In the genomic region with DNA sequence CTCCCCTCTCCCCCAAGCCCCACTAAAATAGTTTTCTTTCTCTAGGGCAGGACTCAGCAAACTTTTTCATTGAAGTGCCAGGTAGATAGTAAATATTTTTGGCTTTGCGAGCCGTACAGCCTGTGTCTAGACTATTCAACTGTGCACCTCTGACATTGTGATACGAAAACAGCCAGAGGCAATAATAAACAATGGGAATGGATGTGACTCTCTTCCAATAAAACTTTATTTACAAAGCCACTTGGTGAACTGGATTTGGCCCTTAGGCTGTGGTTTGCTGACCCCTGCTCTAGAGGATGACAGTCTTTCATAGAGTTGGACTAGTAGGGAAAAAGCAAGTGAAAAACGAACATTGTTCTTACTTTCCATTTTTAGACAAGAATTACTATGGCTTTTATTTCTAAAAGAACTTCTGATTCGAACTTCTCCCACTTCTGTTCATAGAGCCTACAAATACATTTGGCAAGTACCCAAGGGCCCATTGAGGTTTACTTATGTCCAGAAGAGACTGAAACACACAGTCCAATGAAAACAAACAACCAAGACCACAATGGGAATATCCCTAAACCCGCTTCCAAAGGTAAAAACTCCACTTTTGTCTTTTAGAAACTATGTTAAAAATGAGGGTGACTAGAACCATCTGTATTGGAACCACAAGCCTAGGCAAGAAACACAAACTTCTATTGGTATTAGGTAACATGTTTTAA, we compare ENCODE assay signal across 25 cellular contexts. TPM values are rescaled to one million over a fixed set of nuclear protein-coding genes. Genes with fewer than 3 reads are reported as not detected.
DNase-seq lines count a peak whose midpoint lies in the region; ATAC-seq, FAIRE-seq and TF ChIP-seq lines count a peak whose summit lies in the region.
"Had no signal": no experiment of that assay in that cellular context is flagged by ENCODE, and none has a peak within 500 bp of the region (broad histone marks: within the 10 kb centered on the region; RNA-seq: fewer than 3 reads in every experiment).

No MANE protein-coding gene starts in this region.

- intact Hi-C loops in left cardiac atrium (cut with DNase I): no loop called here

- H3K27ac ChIP-seq in cardiac muscle cell (peak overlapping the region; percentile 48), astrocyte (ENCODE audit: low read depth, low read length) (no peak overlapping the region), GM23338 (ENCODE audit: low read depth) (no peak overlapping the region)
- H3K27ac ChIP-seq: C4-2B, SK-N-MC had no signal

- H4K20me1 ChIP-seq in astrocyte (ENCODE audit: insufficient read depth, low read length) (peaks cover 30% of the 10 kb centered on the region), GM23338 (replicated peaks; ENCODE audit: insufficient read depth) (peaks cover 21% of the 10 kb centered on the region)

- ATAC-seq in left cardiac atrium (no peak), GM23338 (no peak), GM21825 (IDR thresholded peaks at IDR 0.05; ENCODE audit: unreplicated experiment) (no peak)
- ATAC-seq in stimulated activated naive B cell treated with anti-CD40 and anti-IgM and Interleukin-4, amounts not matched to agents 10 μg/mL and 1 μg/mL and 100 μg/mL, for 72 hours (replicated peaks): no peak

- H3K4me3 Mint-ChIP-seq in astrocyte (ENCODE audit: unreplicated experiment) (no peak overlapping the region), GM23338 (no peak overlapping the region)
- H3K4me3 Mint-ChIP-seq in stimulated activated naive B cell treated with anti-CD40 and anti-IgM and Interleukin-4, amounts not matched to agents 10 μg/mL and 1 μg/mL and 100 μg/mL, for 72 hours: no peak overlapping the region
- H3K4me3 Mint-ChIP-seq: CD8-positive, alpha-beta memory T cell had no signal

- DNase-seq in cardiac muscle cell (ENCODE audit: low read depth in 1 of 2, low spot score in 1 of 2): no peak
- no peak for DNase-seq in left cardiac atrium
- peak; percentile 85 for DNase-seq in astrocyte (ENCODE audit: low read depth)
- peak; percentile 91 for DNase-seq in fibroblast of peridontal ligament (ENCODE audit: extremely low read depth)
- no peak for DNase-seq in GM23338 (ENCODE audit: low spot score)
- DNase-seq in stimulated activated naive B cell treated with anti-CD40 and anti-IgM and Interleukin-4, amounts not matched to agents 10 μg/mL and 1 μg/mL and 100 μg/mL, for 72 hours: no peak
- no peak for DNase-seq in SHP77 (lab: John Stamatoyannopoulos, UW)
- DNase-seq: 8988T; CD8-positive, alpha-beta memory T cell; DMS53; GDM1; KBM-7; NCI-H1105 treated with DMSO at 0.1 percent for 48 hours; NCI-H2029 treated with DMSO at 0.1 percent for 48 hours; NCI-H345; NCI-H524; NCI-H82; Right ventricle myocardium superior; SW 1271 had no signal

- H3K9me3 ChIP-seq in cardiac muscle cell (ENCODE audit: low read depth): no peaks in the 10 kb centered on the region
- H3K9me3 ChIP-seq in astrocyte (ENCODE audit: insufficient read depth, low read depth, low read length): no peaks in the 10 kb centered on the region

- H3K4me2 ChIP-seq in astrocyte (ENCODE audit: low read length) (no peak overlapping the region), GM23338 (no peak overlapping the region)

- H3K4me1 Mint-ChIP-seq in astrocyte (ENCODE audit: low read depth, unreplicated experiment) (peaks cover 14% of the 10 kb centered on the region), GM23338 (peaks cover 31% of the 10 kb centered on the region)
- no peaks in the 10 kb centered on the region for H3K4me1 Mint-ChIP-seq in stimulated activated naive B cell treated with anti-CD40 and anti-IgM and Interleukin-4, amounts not matched to agents 10 μg/mL and 1 μg/mL and 100 μg/mL, for 72 hours
- H3K4me1 Mint-ChIP-seq: CD8-positive, alpha-beta memory T cell had no signal

- no peaks in the 10 kb centered on the region for H3K27me3 ChIP-seq in cardiac muscle cell
- H3K27me3 ChIP-seq in astrocyte (ENCODE audit: insufficient read depth, low read length): no peaks in the 10 kb centered on the region
- H3K27me3 ChIP-seq in GM23338 (ENCODE audit: insufficient read depth): no peaks in the 10 kb centered on the region

- TF ChIP-seq CTCF in cardiac muscle cell (IDR thresholded peaks at IDR 0.05; ENCODE audit: low read depth, low read length): no peak
- TF ChIP-seq CTCF in astrocyte (IDR thresholded peaks at IDR 0.05; ENCODE audit: insufficient read depth, low read depth, low read length): no peak
- TF ChIP-seq CTCF in GM23338 (conservative IDR thresholded peaks at IDR 0.05; ENCODE audit: low read depth in 2 of 2): no peak

- H2AFZ ChIP-seq in astrocyte (ENCODE audit: low read depth, low read length) (no peak overlapping the region), GM23338 (no peak overlapping the region)

- H3K9ac ChIP-seq in astrocyte (ENCODE audit: low read length): no peak overlapping the region

- no peaks in the 10 kb centered on the region for H3K4me1 ChIP-seq in cardiac muscle cell (ENCODE audit: low read depth)
- H3K4me1 ChIP-seq in astrocyte (ENCODE audit: insufficient read depth, low read length): no peaks in the 10 kb centered on the region
- peaks cover under 1% of the 10 kb centered on the region; the same call in 1 of the 2 replicates for H3K4me1 ChIP-seq in GM23338 (ENCODE audit: insufficient read depth)

- no peaks in the 10 kb centered on the region for H3K9me2 ChIP-seq in GM23338 (ENCODE audit: insufficient read depth)

- H3K9me3 Mint-ChIP-seq in astrocyte (ENCODE audit: unreplicated experiment) (no peaks in the 10 kb centered on the region), GM23338 (no peaks in the 10 kb centered on the region)
- no peaks in the 10 kb centered on the region for H3K9me3 Mint-ChIP-seq in stimulated activated naive B cell treated with anti-CD40 and anti-IgM and Interleukin-4, amounts not matched to agents 10 μg/mL and 1 μg/mL and 100 μg/mL, for 72 hours
- H3K9me3 Mint-ChIP-seq: CD8-positive, alpha-beta memory T cell had no signal

- H3K27ac Mint-ChIP-seq in astrocyte (ENCODE audit: unreplicated experiment): no peak overlapping the region
- H3K27ac Mint-ChIP-seq in GM23338: no peak overlapping the region
- no peak overlapping the region for H3K27ac Mint-ChIP-seq in stimulated activated naive B cell treated with anti-CD40 and anti-IgM and Interleukin-4, amounts not matched to agents 10 μg/mL and 1 μg/mL and 100 μg/mL, for 72 hours

- H3K36me3 ChIP-seq in cardiac muscle cell (peaks cover 47% of the 10 kb centered on the region), astrocyte (ENCODE audit: insufficient read depth, low read length) (peaks cover 55% of the 10 kb centered on the region), GM23338 (ENCODE audit: insufficient read depth) (peaks cover 41% of the 10 kb centered on the region)

- peaks cover 30% of the 10 kb centered on the region for H3K36me3 Mint-ChIP-seq in astrocyte (ENCODE audit: low read depth, unreplicated experiment)
- peaks cover 97% of the 10 kb centered on the region for H3K36me3 Mint-ChIP-seq in GM23338 (ENCODE audit: low read depth)
- peaks cover 53 to 68% of the 10 kb centered on the region in 2 donors for H3K36me3 Mint-ChIP-seq in stimulated activated naive B cell treated with anti-CD40 and anti-IgM and Interleukin-4, amounts not matched to agents 10 μg/mL and 1 μg/mL and 100 μg/mL, for 72 hours

- H3F3A ChIP-seq in GM23338 (replicated peaks; ENCODE audit: low read depth): no peaks in the 10 kb centered on the region; the same call in 1 of the 2 replicates

- H3K4me3 ChIP-seq in cardiac muscle cell (no peak overlapping the region), astrocyte (ENCODE audit: insufficient read depth, low read depth, low read length) (no peak overlapping the region), GM23338 (no peak overlapping the region)
- H3K4me3 ChIP-seq: SK-N-MC had no signal

- no peak for FAIRE-seq in astrocyte (lab: Jason Lieb, UNC)
- FAIRE-seq: D721Med, H54, RCC 7860 had no signal

- H3K79me2 ChIP-seq in astrocyte (ENCODE audit: insufficient read depth, low read length) (peaks cover 6% of the 10 kb centered on the region), GM23338 (replicated peaks; ENCODE audit: insufficient read depth) (peaks cover 24% of the 10 kb centered on the region)

- H3K27me3 Mint-ChIP-seq in astrocyte (ENCODE audit: low read depth, unreplicated experiment) (no peaks in the 10 kb centered on the region), GM23338 (ENCODE audit: insufficient read depth, low read depth, poor library complexity) (peaks cover 6% of the 10 kb centered on the region)
- H3K27me3 Mint-ChIP-seq in stimulated activated naive B cell treated with anti-CD40 and anti-IgM and Interleukin-4, amounts not matched to agents 10 μg/mL and 1 μg/mL and 100 μg/mL, for 72 hours: no peaks in the 10 kb centered on the region
- H3K27me3 Mint-ChIP-seq: CD8-positive, alpha-beta memory T cell had no signal

TF ChIP-seq in GM23338, 12 proteins besides CTCF, POLR2A, EP300 and RAD21 (continues in another document):
- TF ChIP-seq NANOG (IDR thresholded peaks at IDR 0.05; ENCODE audit: borderline replicate concordance) (no peak), POLR2AphosphoS5 (IDR thresholded peaks at IDR 0.05; ENCODE audit: low read depth) (no peak)
- TF ChIP-seq, protein P1, sequence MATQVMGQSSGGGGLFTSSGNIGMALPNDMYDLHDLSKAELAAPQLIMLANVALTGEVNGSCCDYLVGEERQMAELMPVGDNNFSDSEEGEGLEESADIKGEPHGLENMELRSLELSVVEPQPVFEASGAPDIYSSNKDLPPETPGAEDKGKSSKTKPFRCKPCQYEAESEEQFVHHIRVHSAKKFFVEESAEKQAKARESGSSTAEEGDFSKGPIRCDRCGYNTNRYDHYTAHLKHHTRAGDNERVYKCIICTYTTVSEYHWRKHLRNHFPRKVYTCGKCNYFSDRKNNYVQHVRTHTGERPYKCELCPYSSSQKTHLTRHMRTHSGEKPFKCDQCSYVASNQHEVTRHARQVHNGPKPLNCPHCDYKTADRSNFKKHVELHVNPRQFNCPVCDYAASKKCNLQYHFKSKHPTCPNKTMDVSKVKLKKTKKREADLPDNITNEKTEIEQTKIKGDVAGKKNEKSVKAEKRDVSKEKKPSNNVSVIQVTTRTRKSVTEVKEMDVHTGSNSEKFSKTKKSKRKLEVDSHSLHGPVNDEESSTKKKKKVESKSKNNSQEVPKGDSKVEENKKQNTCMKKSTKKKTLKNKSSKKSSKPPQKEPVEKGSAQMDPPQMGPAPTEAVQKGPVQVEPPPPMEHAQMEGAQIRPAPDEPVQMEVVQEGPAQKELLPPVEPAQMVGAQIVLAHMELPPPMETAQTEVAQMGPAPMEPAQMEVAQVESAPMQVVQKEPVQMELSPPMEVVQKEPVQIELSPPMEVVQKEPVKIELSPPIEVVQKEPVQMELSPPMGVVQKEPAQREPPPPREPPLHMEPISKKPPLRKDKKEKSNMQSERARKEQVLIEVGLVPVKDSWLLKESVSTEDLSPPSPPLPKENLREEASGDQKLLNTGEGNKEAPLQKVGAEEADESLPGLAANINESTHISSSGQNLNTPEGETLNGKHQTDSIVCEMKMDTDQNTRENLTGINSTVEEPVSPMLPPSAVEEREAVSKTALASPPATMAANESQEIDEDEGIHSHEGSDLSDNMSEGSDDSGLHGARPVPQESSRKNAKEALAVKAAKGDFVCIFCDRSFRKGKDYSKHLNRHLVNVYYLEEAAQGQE (IDR thresholded peaks at IDR 0.05; ENCODE audit: unreplicated experiment): no peak

RNA-seq across cellular contexts. Expression of gene CDKAL1, which starts 46.4 kb away (rescaled TPM):
- total RNA-seq in cardiac muscle cell: 13.7 TPM in 2 replicates
- 12.2 and 19.3 TPM in 2 replicates for polyA plus RNA-seq in cardiac muscle cell
- total RNA-seq in left cardiac atrium: 10 to 100 TPM in 1 of 2 donors, 1 to 10 TPM in 1; 9.8 to 10.8 TPM
- total RNA-seq in astrocyte: 11.6 and 13.7 TPM in 2 replicates
- total RNA-seq in GM23338 (2014; rRNA removed; shearing (Covaris generic)): 22.5 and 35.0 TPM in 2 replicates
- polyA plus RNA-seq in GM23338 (2016; fragmentation: Nextera tagmentation; extraction: Ambion mirVana): 15.9 and 17.8 TPM in 2 replicates

Comparison
In these comparisons a context has a peak if more than half of its experiments do, and no peak if none do; other contexts are left out.
1. DNase-seq: peak in astrocyte (single experiment) and fibroblast of peridontal ligament (single experiment); none in cardiac muscle cell (0 of 2), left cardiac atrium (single experiment), GM23338 (single experiment), stimulated activated naive B cell treated with anti-CD40 and anti-IgM and Interleukin-4, amounts not matched to agents 10 μg/mL and 1 μg/mL and 100 μg/mL, for 72 hours (single experiment) and SHP77 (0 of 2).